Comparison of ENCODE assay signal across 9 cellular contexts in genomic region chr7:2639994-2640830, GRCh38. TPM values are rescaled to one million over a fixed set of nuclear protein-coding genes. Genes with fewer than 3 reads are reported as not detected.
DNase-seq lines count a peak whose midpoint lies in the region; ATAC-seq and TF ChIP-seq lines count a peak whose summit lies in the region.
"Had no signal": no experiment of that assay in that cellular context is flagged by ENCODE, and none has a peak within 500 bp of the region (broad histone marks: within the 10 kb centered on the region; RNA-seq: fewer than 3 reads in every experiment).

No MANE protein-coding gene starts in this region.

- ATAC-seq in HG02763 (IDR thresholded peaks at IDR 0.05; ENCODE audit: unreplicated experiment) (no peak), HG03196 (IDR thresholded peaks at IDR 0.05; ENCODE audit: unreplicated experiment) (no peak)

- H3K4me3 ChIP-seq in AG04450 (ENCODE audit: low read depth, low read length) (no peak overlapping the region), ectodermal cell (ENCODE audit: insufficient read depth, low read depth, low read length) (no peak overlapping the region)

- H3K27ac ChIP-seq in AG04450 (ENCODE audit: low read depth, low read length) = peak overlapping the region; percentile 21
- peak overlapping the region; percentile 93 for H3K27ac ChIP-seq in ectodermal cell (ENCODE audit: insufficient read depth, low read depth, low read length, poor library complexity, severe bottlenecking)

- H3K4me1 ChIP-seq in ectodermal cell (ENCODE audit: control insufficient read depth, insufficient read depth, low read length) = peaks cover 53% of the 10 kb centered on the region

- POLR2A ChIA-PET in AG04450 (lab: Yijun Ruan, JAX) = no interaction called here

- H3K27me3 Mint-ChIP-seq in nephron progenitor cell (ENCODE audit: low read depth, poor library complexity) = no peaks in the 10 kb centered on the region

- H3K36me3 ChIP-seq in ectodermal cell (ENCODE audit: control insufficient read depth, insufficient read depth, low read length) = peaks cover 4% of the 10 kb centered on the region

- TF ChIP-seq CTCF in AG04450 (IDR thresholded peaks at IDR 0.05; ENCODE audit: low read depth, low read length) (no peak), nephron progenitor cell (IDR thresholded peaks at IDR 0.05) (no peak)

- peak overlapping the region; percentile 81 for H3K27ac Mint-ChIP-seq in nephron progenitor cell

- H3K4me1 Mint-ChIP-seq in nephron progenitor cell = peaks cover 54% of the 10 kb centered on the region

- no peaks in the 10 kb centered on the region for H3K36me3 Mint-ChIP-seq in nephron progenitor cell (ENCODE audit: low read depth)

- WGBS in ectodermal cell, 2 experiments = 91 to 93% methylated on average over 38 of the region's 38 CpGs

- DNase-seq in AG04450 (ENCODE audit: low read depth, low spot score) = no peak
- peak; percentile 33 for DNase-seq in NCI-H2029 treated with DMSO at 0.1 percent for 48 hours (lab: John Stamatoyannopoulos, UW)
- no peak for DNase-seq in nephron progenitor cell
- no peak for DNase-seq in NCI-H1105 (lab: John Stamatoyannopoulos, UW)
- no peak for DNase-seq in NCI-H128 (lab: John Stamatoyannopoulos, UW; ENCODE audit: unreplicated experiment)
- DNase-seq: PC-3 had no signal

- H3K27me3 ChIP-seq in AG04450 (ENCODE audit: control insufficient read depth, insufficient read depth, low read length) (no peaks in the 10 kb centered on the region), ectodermal cell (ENCODE audit: control insufficient read depth, insufficient read depth, low read length, poor library complexity, severe bottlenecking) (no peaks in the 10 kb centered on the region)

- H3K4me3 Mint-ChIP-seq in nephron progenitor cell = no peak overlapping the region

- no peaks in the 10 kb centered on the region for H3K9me3 Mint-ChIP-seq in nephron progenitor cell

- no peaks in the 10 kb centered on the region; the same call in 1 of the 2 replicates for H3K9me3 ChIP-seq in AG04450 (ENCODE audit: control insufficient read depth, insufficient read depth, low read length)
- H3K9me3 ChIP-seq in ectodermal cell (ENCODE audit: control insufficient read depth, low read length) = no peaks in the 10 kb centered on the region

- CTCF ChIA-PET in AG04450 (lab: Charles Lee) = no interaction called here

RNA-seq across cellular contexts. Expression of gene TTYH3, which starts 8.4 kb away (rescaled TPM):
- 30.8 and 50.7 TPM in 2 replicates for polyA plus RNA-seq in AG04450 (2011; rRNA removed)
- polyA minus RNA-seq in AG04450 (2011; rRNA and poly(A)+ RNA removed) = 23.1 and 24.5 TPM in 2 replicates
- 127 TPM for polyA plus RNA-seq in ectodermal cell (2013, experiment 1 of 4)
- polyA plus RNA-seq in ectodermal cell (2013, experiment 2 of 4) = 137 TPM
- polyA plus RNA-seq in ectodermal cell (2013, experiment 3 of 4) = 107 TPM
- 122 TPM for polyA plus RNA-seq in ectodermal cell (2013, experiment 4 of 4)

RNA-seq across cellular contexts. Expression of gene AMZ1, which starts 47.8 kb away (rescaled TPM):
- 0.43 and 0.67 TPM in 2 replicates for polyA plus RNA-seq in AG04450 (2011; rRNA removed)
- 0.78 and 1.1 TPM in 2 replicates for polyA minus RNA-seq in AG04450 (2011; rRNA and poly(A)+ RNA removed)
- polyA plus RNA-seq in ectodermal cell (2013, experiment 1 of 4) = 0.11 TPM
- 0.09 TPM for polyA plus RNA-seq in ectodermal cell (2013, experiment 2 of 4)
- polyA plus RNA-seq in ectodermal cell (2013, experiment 3 of 4) = not detected
- polyA plus RNA-seq in ectodermal cell (2013, experiment 4 of 4) = 0.16 TPM
